Comparison of ENCODE assay signal across 9 cellular contexts in the genomic region with DNA sequence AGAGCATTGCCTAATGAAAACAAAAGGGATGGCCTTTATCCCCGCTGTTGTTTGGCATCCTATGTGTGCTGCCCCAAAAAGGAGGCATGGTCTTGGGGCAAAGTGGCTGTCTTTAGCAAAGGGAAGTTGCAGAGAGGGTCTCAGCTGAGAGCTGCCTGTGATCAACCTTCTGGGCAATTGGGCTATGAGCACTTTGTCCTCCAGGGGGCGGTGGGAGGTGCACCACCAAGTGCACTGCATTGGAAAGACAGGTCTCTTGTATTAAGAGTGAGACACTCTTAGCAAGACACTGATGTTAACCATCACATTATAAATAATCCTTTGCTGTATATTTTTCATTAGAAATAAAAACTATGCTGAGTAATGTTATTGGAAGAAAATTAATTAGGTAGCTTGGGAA.
DNase-seq lines count a peak whose midpoint lies in the region; ATAC-seq and TF ChIP-seq lines count a peak whose summit lies in the region.
"Had no signal": no experiment of that assay in that cellular context is flagged by ENCODE, and none has a peak within 500 bp of the region (broad histone marks: within the 10 kb centered on the region; RNA-seq: fewer than 3 reads in every experiment).

No MANE protein-coding gene starts in this region.

- intact Hi-C loops in left lung (cut with DNase I), result no loop called here

- TF ChIP-seq CTCF in HFF-Myc (IDR thresholded peaks at IDR 0.05; ENCODE audit: low read depth, low read length, missing control alignments) (peak; percentile 28), left lung (IDR thresholded peaks at IDR 0.05) (no peak)

- H3K36me3 ChIP-seq in SJCRH30 (no peaks in the 10 kb centered on the region), left lung (no peaks in the 10 kb centered on the region)

- H3K9me3 ChIP-seq in SJCRH30 (replicated peaks) (no peaks in the 10 kb centered on the region), left lung (peaks cover 0 to 6% of the 10 kb centered on the region in 2 donors)

- H3K27me3 ChIP-seq in SJCRH30, result no peaks in the 10 kb centered on the region
- H3K27me3 ChIP-seq in left lung, result no peaks in the 10 kb centered on the region

- H3K27ac ChIP-seq in SJCRH30 (no peak overlapping the region), left lung (no peak overlapping the region)

- H3K4me3 ChIP-seq in HFF-Myc (replicated peaks; ENCODE audit: low read depth, low read length) (no peak overlapping the region), SJCRH30 (no peak overlapping the region), left lung (no peak overlapping the region)

- ATAC-seq in left lung, result no peak
- ATAC-seq in HG02938 (IDR thresholded peaks at IDR 0.05; ENCODE audit: unreplicated experiment), result no peak

- H3K4me1 ChIP-seq in SJCRH30, result no peaks in the 10 kb centered on the region
- H3K4me1 ChIP-seq in left lung, result no peaks in the 10 kb centered on the region

- peak; percentile 72 for DNase-seq in D341Med (ENCODE audit: low spot score)
- DNase-seq in HFF-Myc (ENCODE audit: extremely low read depth, low read depth), result no peak
- peak; percentile 46 to 70 for DNase-seq in SJCRH30
- peak; percentile 79 for DNase-seq in islet precursor cell
- no peak for DNase-seq in NCI-H510A treated with DMSO at 0.1 percent for 48 hours (lab: John Stamatoyannopoulos, UW)
- no peak for DNase-seq in A172 (ENCODE audit: low spot score)
- no peak for DNase-seq in left lung
- DNase-seq: naive B cell had no signal

Comparison
In these comparisons a context has a peak if more than half of its experiments do, and no peak if none do; other contexts are left out.
1. DNase-seq: peak in D341Med (single experiment), SJCRH30 (2 of 2) and islet precursor cell (single experiment); none in HFF-Myc (single experiment), NCI-H510A treated with DMSO at 0.1 percent for 48 hours (single experiment), A172 (single experiment) and left lung (0 of 2).